14 cellular contexts compared by ENCODE assay signal in the genomic region with DNA sequence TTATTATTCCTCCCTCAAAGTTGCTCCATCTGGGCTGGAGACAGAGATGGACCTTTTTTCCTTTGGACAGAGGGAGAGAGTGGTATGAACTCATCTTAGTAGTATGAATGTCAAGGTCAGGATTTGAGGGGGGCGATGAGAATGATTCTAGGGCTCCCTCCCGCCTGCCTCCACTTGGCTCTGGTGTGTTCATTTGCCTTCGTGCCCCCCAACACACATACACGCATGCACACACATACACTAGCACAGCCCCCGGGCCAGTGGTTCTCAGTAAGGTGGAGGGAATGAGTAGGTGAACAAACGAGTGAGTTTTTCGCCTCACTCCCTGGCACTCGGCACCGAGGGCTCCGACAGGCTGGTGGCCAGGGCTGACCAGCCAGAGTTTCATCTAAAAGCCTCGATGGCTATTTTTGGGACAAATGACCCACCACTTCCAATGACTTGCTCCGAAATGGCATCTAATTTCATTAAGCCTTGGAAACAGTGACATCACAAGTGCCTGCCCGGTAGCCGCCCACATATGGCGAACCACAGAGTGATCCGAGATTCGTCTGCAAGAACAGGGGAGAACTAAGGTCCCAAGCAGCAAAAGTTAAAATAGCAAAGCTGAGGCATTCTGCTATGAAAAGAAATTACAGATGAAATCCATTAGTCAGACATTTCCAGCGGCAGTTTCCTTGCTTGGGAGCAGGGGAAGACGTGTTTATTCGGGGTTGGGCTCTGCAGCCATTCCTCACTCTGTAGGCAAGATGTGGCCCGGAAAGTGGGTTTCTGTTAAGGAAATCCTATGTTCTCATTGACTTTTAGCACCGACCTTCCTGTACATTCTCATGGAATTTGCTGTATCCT. TPM values are rescaled to one million over a fixed set of nuclear protein-coding genes. Genes with fewer than 3 reads are reported as not detected.
DNase-seq lines count a peak whose midpoint lies in the region; ATAC-seq, FAIRE-seq and TF ChIP-seq lines count a peak whose summit lies in the region.
"Had no signal": no experiment of that assay in that cellular context is flagged by ENCODE, and none has a peak within 500 bp of the region (broad histone marks: within the 10 kb centered on the region; RNA-seq: fewer than 3 reads in every experiment).

No MANE protein-coding gene starts in this region.

- DNase-seq in GM23248 (peak; percentile 90), brain microvascular endothelial cell (peak; percentile 83), kidney (no peak), DMS79 treated with DMSO at 0.1 percent for 48 hours (lab: John Stamatoyannopoulos, UW) (no peak), NCI-H1105 treated with DMSO at 0.1 percent for 48 hours (lab: John Stamatoyannopoulos, UW) (no peak), NCI-H1436 treated with DMSO at 0.1 percent for 48 hours (lab: John Stamatoyannopoulos, UW) (no peak), natural killer cell (no peak)
- DNase-seq in stimulated activated CD4-positive, alpha-beta T cell treated with anti-CD3 and anti-CD28 coated beads, Interleukin-4, amount 100 ng/mL, for 48 hours (ENCODE audit: low read depth in 2 of 2), result peak; percentile 16 to 30
- DNase-seq: activated CD4-positive, alpha-beta T cell treated with anti-CD3 and anti-CD28 coated beads, Interleukin-2, amount 10 ng/mL, durations not matched to agents 7 days and 5 days; DMS153; mammary epithelial cell; NCI-H748 treated with DMSO at 0.1 percent for 48 hours had no signal

- no peaks in the 10 kb centered on the region for H3K36me3 ChIP-seq in GM23248 (ENCODE audit: low read depth)
- H3K36me3 ChIP-seq in brain microvascular endothelial cell (replicated peaks), result peaks cover 5% of the 10 kb centered on the region
- H3K36me3 ChIP-seq in kidney (ENCODE audit: control insufficient read depth in 1 of 2, insufficient read depth in 2 of 2, low read length in 2 of 2), result no peaks in the 10 kb centered on the region

- H3K27me3 ChIP-seq in GM23248 (replicated peaks; ENCODE audit: insufficient read depth) (no peaks in the 10 kb centered on the region), brain microvascular endothelial cell (replicated peaks) (no peaks in the 10 kb centered on the region)

- H3K27ac Mint-ChIP-seq in natural killer cell, result peak overlapping the region in 1 of 2 donors; percentile 35
- H3K27ac Mint-ChIP-seq: activated CD4-positive, alpha-beta T cell treated with anti-CD3 and anti-CD28 coated beads, Interleukin-2, amount 10 ng/mL, durations not matched to agents 7 days and 5 days; activated naive CD4-positive, alpha-beta T cell treated with anti-CD3 and anti-CD28 coated beads, Interleukin-2, amount 50 U/mL, for 72 hours had no signal

- H3K4me1 ChIP-seq in GM23248 (ENCODE audit: insufficient read depth) (peaks cover 22% of the 10 kb centered on the region), kidney (ENCODE audit: control insufficient read depth in 1 of 2, insufficient read depth in 1 of 2, low read depth in 1 of 2, low read length in 2 of 2) (peaks cover 4% of the 10 kb centered on the region in 2 donors)

- WGBS in GM23248 (ENCODE audit: low coverage in 1 of 2, low lambda C conversion rate in 2 of 2, missing lambda C conversion rate in 2 of 2), 2 experiments, result 31 to 34% methylated on average over 22 of the region's 22 CpGs

- H3K9me3 ChIP-seq in GM23248 (ENCODE audit: low read depth) (no peaks in the 10 kb centered on the region), kidney (ENCODE audit: control insufficient read depth in 1 of 2, low read length in 2 of 2) (no peaks in the 10 kb centered on the region)

- no peaks in the 10 kb centered on the region for H3K27me3 Mint-ChIP-seq in natural killer cell (ENCODE audit: low read depth in 2 of 2)
- H3K27me3 Mint-ChIP-seq: activated CD4-positive, alpha-beta T cell treated with anti-CD3 and anti-CD28 coated beads, Interleukin-2, amount 10 ng/mL, durations not matched to agents 7 days and 5 days had no signal

- peak overlapping the region; percentile 77 for H3K4me2 ChIP-seq in GM23248 (ENCODE audit: unreplicated experiment)

- peaks cover 40 to 43% of the 10 kb centered on the region in 2 donors for H3K4me1 Mint-ChIP-seq in natural killer cell

- H3K9ac ChIP-seq in GM23248, result peak overlapping the region; percentile 82
- peak overlapping the region in 1 of 2 donors; percentile 47 for H3K9ac ChIP-seq in kidney (ENCODE audit: low read length in 2 of 2)

- H3K4me3 Mint-ChIP-seq in natural killer cell, result no peak overlapping the region
- H3K4me3 Mint-ChIP-seq: activated CD4-positive, alpha-beta T cell treated with anti-CD3 and anti-CD28 coated beads, Interleukin-2, amount 10 ng/mL, durations not matched to agents 7 days and 5 days had no signal

- TF ChIP-seq CTCF in brain microvascular endothelial cell (IDR thresholded peaks at IDR 0.05; ENCODE audit: low read depth, low read length, missing control alignments) (no peak), kidney (IDR thresholded peaks at IDR 0.05; ENCODE audit: borderline replicate concordance, extremely low read depth, insufficient read depth) (no peak), natural killer cell (IDR thresholded peaks at IDR 0.05) (no peak)

- peak overlapping the region; percentile 95 for H3K27ac ChIP-seq in GM23248
- H3K27ac ChIP-seq in brain microvascular endothelial cell, result peak overlapping the region; percentile 87
- H3K27ac ChIP-seq in kidney (ENCODE audit: low read depth in 2 of 2, low read length in 2 of 2), result peak overlapping the region; percentile 70 to 74

- peak overlapping the region; percentile 61 for H3K4me3 ChIP-seq in GM23248
- H3K4me3 ChIP-seq in brain microvascular endothelial cell (ENCODE audit: low read depth, low read length), result no peak overlapping the region
- H3K4me3 ChIP-seq in kidney (ENCODE audit: low read length in 2 of 2), result peak overlapping the region in 1 of 2 donors; percentile 22

- H4K20me1 ChIP-seq in GM23248 (ENCODE audit: insufficient read depth), result no peaks in the 10 kb centered on the region

- FAIRE-seq in kidney (lab: Jason Lieb, UNC), result no peak
- FAIRE-seq: H1 had no signal

- intact Hi-C loops in kidney (cut with DNase I) (no loop called here), natural killer cell (cut with micrococcal nuclease) (no loop called here)

- H3F3A ChIP-seq in GM23248 (ENCODE audit: insufficient read depth), result peaks cover 35% of the 10 kb centered on the region

- in situ Hi-C loops in GM23248 (cut with MboI) (no loop called here), brain microvascular endothelial cell (cut with HindIII; ENCODE audit: low pct_ligation_motif_present, low sequenced_read_pairs) (no loop called here)

- H3K9me2 ChIP-seq in GM23248 (ENCODE audit: insufficient read depth), result no peaks in the 10 kb centered on the region

- no peaks in the 10 kb centered on the region for H3K36me3 Mint-ChIP-seq in natural killer cell

- H2AFZ ChIP-seq in GM23248, result peak overlapping the region; percentile 72

- peaks cover 92% of the 10 kb centered on the region for H3K79me2 ChIP-seq in GM23248 (ENCODE audit: insufficient read depth)

- no peaks in the 10 kb centered on the region for H3K9me3 Mint-ChIP-seq in natural killer cell
- H3K9me3 Mint-ChIP-seq: activated CD4-positive, alpha-beta T cell treated with anti-CD3 and anti-CD28 coated beads, Interleukin-2, amount 10 ng/mL, durations not matched to agents 7 days and 5 days; activated naive CD4-positive, alpha-beta T cell treated with anti-CD3 and anti-CD28 coated beads, Interleukin-2, amount 50 U/mL, for 72 hours had no signal

- no peak for ATAC-seq in natural killer cell
- ATAC-seq: activated naive CD4-positive, alpha-beta T cell treated with anti-CD3 and anti-CD28 coated beads, Interleukin-2, amount 50 U/mL, for 72 hours had no signal

RNA-seq across cellular contexts. Expression of a gene that starts 44.8 kb away (rescaled TPM):
- 233 and 235 TPM in 2 replicates for total RNA-seq in GM23248 (2014; rRNA removed; shearing (Covaris generic))
- polyA plus RNA-seq in GM23248 (2016; fragmentation: Nextera tagmentation; extraction: Ambion mirVana) (66.4 and 75.8 TPM in 2 replicates), kidney (ENCODE audit: insufficient read depth, low read depth, low replicate concordance) (88.0 TPM)
- total RNA-seq in kidney (183 TPM), natural killer cell (100 to 1,000 TPM in 2 of 3 donors, 10 to 100 TPM in 1; 86.2 to 126 (median 121) TPM)

Comparison
In these comparisons a context has a peak if more than half of its experiments do, and no peak if none do; other contexts are left out.
1. DNase-seq: peak in GM23248 (single experiment), brain microvascular endothelial cell (single experiment) and stimulated activated CD4-positive, alpha-beta T cell treated with anti-CD3 and anti-CD28 coated beads, Interleukin-4, amount 100 ng/mL, for 48 hours (2 of 2); none in kidney (single experiment), DMS79 treated with DMSO at 0.1 percent for 48 hours (single experiment), NCI-H1105 treated with DMSO at 0.1 percent for 48 hours (single experiment), NCI-H1436 treated with DMSO at 0.1 percent for 48 hours (single experiment) and natural killer cell (single experiment).
2. Peak in every context shown above with its lines, with median percentiles within 50 percentile points of each other: H3K27ac ChIP-seq.